ENCODE assay signal across 8 cellular contexts in the genomic region with DNA sequence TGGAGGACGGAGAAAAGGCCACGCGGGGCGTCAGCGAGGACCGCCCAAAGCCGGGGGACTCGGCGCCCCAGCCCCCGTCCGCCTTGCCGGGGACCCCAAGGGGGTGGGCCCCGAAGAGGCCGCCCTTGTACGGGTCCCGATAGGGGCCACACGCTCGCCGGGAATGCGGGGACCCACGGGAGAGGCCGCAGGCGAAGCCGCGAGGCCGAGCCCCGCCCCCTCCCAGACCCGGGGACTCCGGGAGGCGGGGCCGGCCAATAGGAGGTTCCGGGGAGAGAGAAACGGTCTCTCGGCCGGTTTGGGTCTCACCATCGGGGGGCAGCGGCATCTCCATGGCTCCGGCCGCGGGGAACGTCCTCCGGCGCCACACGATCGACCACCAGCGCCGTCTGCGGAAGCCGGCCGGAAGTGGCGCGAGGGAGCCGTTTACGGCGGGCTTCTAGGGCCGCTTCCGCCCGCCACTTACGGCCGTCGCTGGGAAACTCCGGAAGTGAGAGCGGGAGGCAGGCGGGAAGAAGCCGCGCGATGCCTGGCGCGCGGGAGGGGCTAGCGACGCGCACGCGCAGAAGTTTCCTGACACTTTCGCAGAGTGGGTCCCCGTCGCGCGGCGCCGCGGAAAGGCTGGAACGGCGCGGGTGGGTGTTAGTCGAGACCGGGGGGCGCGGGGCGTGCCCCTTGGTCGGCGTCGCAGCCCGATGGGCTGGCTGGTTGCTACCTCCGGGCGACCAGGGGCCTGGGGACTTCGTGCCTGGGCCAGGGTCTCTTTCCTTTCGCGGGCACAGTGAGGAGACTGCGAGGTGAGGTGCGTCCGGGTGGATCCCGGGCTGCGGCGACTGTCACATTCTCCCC. TPM values are rescaled to one million over a fixed set of nuclear protein-coding genes. Genes with fewer than 3 reads are reported as not detected.
DNase-seq lines count a peak whose midpoint lies in the region; ATAC-seq and TF ChIP-seq lines count a peak whose summit lies in the region.

A gene with protein sequence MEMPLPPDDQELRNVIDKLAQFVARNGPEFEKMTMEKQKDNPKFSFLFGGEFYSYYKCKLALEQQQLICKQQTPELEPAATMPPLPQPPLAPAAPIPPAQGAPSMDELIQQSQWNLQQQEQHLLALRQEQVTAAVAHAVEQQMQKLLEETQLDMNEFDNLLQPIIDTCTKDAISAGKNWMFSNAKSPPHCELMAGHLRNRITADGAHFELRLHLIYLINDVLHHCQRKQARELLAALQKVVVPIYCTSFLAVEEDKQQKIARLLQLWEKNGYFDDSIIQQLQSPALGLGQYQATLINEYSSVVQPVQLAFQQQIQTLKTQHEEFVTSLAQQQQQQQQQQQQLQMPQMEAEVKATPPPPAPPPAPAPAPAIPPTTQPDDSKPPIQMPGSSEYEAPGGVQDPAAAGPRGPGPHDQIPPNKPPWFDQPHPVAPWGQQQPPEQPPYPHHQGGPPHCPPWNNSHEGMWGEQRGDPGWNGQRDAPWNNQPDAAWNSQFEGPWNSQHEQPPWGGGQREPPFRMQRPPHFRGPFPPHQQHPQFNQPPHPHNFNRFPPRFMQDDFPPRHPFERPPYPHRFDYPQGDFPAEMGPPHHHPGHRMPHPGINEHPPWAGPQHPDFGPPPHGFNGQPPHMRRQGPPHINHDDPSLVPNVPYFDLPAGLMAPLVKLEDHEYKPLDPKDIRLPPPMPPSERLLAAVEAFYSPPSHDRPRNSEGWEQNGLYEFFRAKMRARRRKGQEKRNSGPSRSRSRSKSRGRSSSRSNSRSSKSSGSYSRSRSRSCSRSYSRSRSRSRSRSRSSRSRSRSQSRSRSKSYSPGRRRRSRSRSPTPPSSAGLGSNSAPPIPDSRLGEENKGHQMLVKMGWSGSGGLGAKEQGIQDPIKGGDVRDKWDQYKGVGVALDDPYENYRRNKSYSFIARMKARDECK (minus strand): TSS at position 393 of the 849 bp plus-strand sequence. CDS start 59 bp downstream, at position 334.

- TF ChIP-seq CTCF in LNCaP clone FGC (IDR thresholded peaks at IDR 0.05; ENCODE audit: control insufficient read depth, extremely low read depth, insufficient read depth), result no peak
- no peak for TF ChIP-seq CTCF in fibroblast of lung (conservative IDR thresholded peaks at IDR 0.05 in 1 of 2, IDR thresholded peaks at IDR 0.05 in 1 of 2; ENCODE audit: low read depth in 1 of 2, low read length in 2 of 2)

- H3K27me3 Mint-ChIP-seq in naive thymus-derived CD4-positive, alpha-beta T cell, result no peaks in the 10 kb centered on the region
- H3K27me3 Mint-ChIP-seq in stimulated activated memory B cell treated with anti-CD40 and anti-IgM and Interleukin-4, amounts not matched to agents 10 μg/mL and 1 μg/mL and 100 μg/mL, for 72 hours, result no peaks in the 10 kb centered on the region

- peak; percentile 97 for DNase-seq in Daoy (ENCODE audit: low read depth)
- peak; percentile 58 for DNase-seq in GOT3 (lab: John Stamatoyannopoulos, UW)
- DNase-seq in LNCaP clone FGC (ENCODE audit: low read depth), result peak; percentile 65
- DNase-seq in RPMI8226, result peak; percentile 98
- DNase-seq in activated T-helper 1 cell treated with anti-CD3 and anti-CD28 coated beads, Interleukin-2, amount 50 U/mL, for 16 hours (ENCODE audit: low read depth in 1 of 2, low spot score in 1 of 2), result peak; percentile 91
- peak; percentile 92 to 93 for DNase-seq in fibroblast of lung (ENCODE audit: low read depth in 2 of 2)
- peak; percentile 90 to 96 (median 93) for DNase-seq in naive thymus-derived CD4-positive, alpha-beta T cell

- ATAC-seq in naive thymus-derived CD4-positive, alpha-beta T cell, result peak; percentile 95
- peak; percentile 90 for ATAC-seq in stimulated activated memory B cell treated with anti-CD40 and anti-IgM and Interleukin-4, amounts not matched to agents 10 μg/mL and 1 μg/mL and 100 μg/mL, for 72 hours

- peak within 1 kb of the TSS; percentile 81 to 97 (median 93) for H3K27ac Mint-ChIP-seq in naive thymus-derived CD4-positive, alpha-beta T cell
- H3K27ac Mint-ChIP-seq in stimulated activated memory B cell treated with anti-CD40 and anti-IgM and Interleukin-4, amounts not matched to agents 10 μg/mL and 1 μg/mL and 100 μg/mL, for 72 hours, result peak within 1 kb of the TSS; percentile 90

- H3K4me1 ChIP-seq in fibroblast of lung (ENCODE audit: control insufficient read depth, extremely low read depth, insufficient read depth, low read length), result peaks cover 6% of the 10 kb centered on the region
- H3K4me1 ChIP-seq in naive thymus-derived CD4-positive, alpha-beta T cell (ENCODE audit: control insufficient read depth in 2 of 2, insufficient read depth in 2 of 2, low read length in 2 of 2), result peaks cover 25 to 39% of the 10 kb centered on the region in 2 donors

- H3K9me3 Mint-ChIP-seq in naive thymus-derived CD4-positive, alpha-beta T cell, result no peaks in the 10 kb centered on the region
- no peaks in the 10 kb centered on the region for H3K9me3 Mint-ChIP-seq in stimulated activated memory B cell treated with anti-CD40 and anti-IgM and Interleukin-4, amounts not matched to agents 10 μg/mL and 1 μg/mL and 100 μg/mL, for 72 hours

- H3K36me3 ChIP-seq in fibroblast of lung (ENCODE audit: control insufficient read depth, insufficient read depth, low read length), result peaks cover 7% of the 10 kb centered on the region
- H3K36me3 ChIP-seq in naive thymus-derived CD4-positive, alpha-beta T cell (ENCODE audit: control insufficient read depth in 2 of 3, insufficient read depth in 3 of 3, low read length in 3 of 3), result peaks cover 0 to 30% (median 0%) of the 10 kb centered on the region in 3 experiments

- no peaks in the 10 kb centered on the region for H3K9me3 ChIP-seq in fibroblast of lung (ENCODE audit: control insufficient read depth, insufficient read depth, low read depth, low read length)
- H3K9me3 ChIP-seq in naive thymus-derived CD4-positive, alpha-beta T cell (ENCODE audit: control insufficient read depth in 2 of 3, low read length in 3 of 3), result no peaks in the 10 kb centered on the region

- H3K4me3 Mint-ChIP-seq in naive thymus-derived CD4-positive, alpha-beta T cell, result peak within 1 kb of the TSS; percentile 90 to 99 (median 92)
- H3K4me3 Mint-ChIP-seq in stimulated activated memory B cell treated with anti-CD40 and anti-IgM and Interleukin-4, amounts not matched to agents 10 μg/mL and 1 μg/mL and 100 μg/mL, for 72 hours, result peak within 1 kb of the TSS; percentile 97

- H3K79me2 ChIP-seq in fibroblast of lung (ENCODE audit: control insufficient read depth, insufficient read depth, low read length), result peaks cover 58% of the 10 kb centered on the region

- no peaks in the 10 kb centered on the region for H3K27me3 ChIP-seq in fibroblast of lung (ENCODE audit: control insufficient read depth, insufficient read depth, low read length)
- H3K27me3 ChIP-seq in naive thymus-derived CD4-positive, alpha-beta T cell (ENCODE audit: control insufficient read depth in 2 of 2, insufficient read depth in 2 of 2, low read length in 2 of 2), result no peaks in the 10 kb centered on the region

- H3K4me3 ChIP-seq in LNCaP clone FGC (ENCODE audit: low read depth, low read length) (peak within 1 kb of the TSS; percentile 75), fibroblast of lung (replicated peaks in 1 of 4; ENCODE audit: control extremely low read depth in 1 of 4, insufficient read depth in 1 of 4, low read depth in 3 of 4, low read length in 4 of 4) (peak within 1 kb of the TSS; percentile 65 to 93 (median 86))
- H3K4me3 ChIP-seq in naive thymus-derived CD4-positive, alpha-beta T cell (ENCODE audit: low read length), result peak within 1 kb of the TSS; percentile 90

- CTCF ChIA-PET in naive thymus-derived CD4-positive, alpha-beta T cell (lab: Charles Lee), result interaction anchor here (0.6 kb wide), 1 partner anchor 117 kb away, joined by 5 read pairs; no protein-coding TSS in a partner anchor

- peak within 1 kb of the TSS; percentile 12 for H2AFZ ChIP-seq in fibroblast of lung (ENCODE audit: low read length)

- H3K27ac ChIP-seq in fibroblast of lung (ENCODE audit: insufficient read depth, low read length), result peak within 1 kb of the TSS; percentile 80
- peak within 1 kb of the TSS; percentile 91 for H3K27ac ChIP-seq in naive thymus-derived CD4-positive, alpha-beta T cell (ENCODE audit: low read depth, low read length)

- POLR2A ChIA-PET in naive thymus-derived CD4-positive, alpha-beta T cell (lab: Charles Lee), result interaction anchor here (0.6 to 3.8 kb wide), 14 partner anchors 19 to 88 kb away, joined by 3 to 27 read pairs (median 4); a partner anchor contains a TSS

- H4K20me1 ChIP-seq in fibroblast of lung (ENCODE audit: control insufficient read depth, extremely low read depth, insufficient read depth, low read length), result no peaks in the 10 kb centered on the region

- intact Hi-C loops in naive thymus-derived CD4-positive, alpha-beta T cell (cut with micrococcal nuclease), result loop anchor here (1.0 to 5.0 kb wide), 10 partner anchors 24 to 685 kb away; a partner anchor contains a TSS

- peaks cover 0 to 32% (median 8%) of the 10 kb centered on the region in 5 donors for H3K36me3 Mint-ChIP-seq in naive thymus-derived CD4-positive, alpha-beta T cell
- peaks cover 28% of the 10 kb centered on the region for H3K36me3 Mint-ChIP-seq in stimulated activated memory B cell treated with anti-CD40 and anti-IgM and Interleukin-4, amounts not matched to agents 10 μg/mL and 1 μg/mL and 100 μg/mL, for 72 hours

- peak within 1 kb of the TSS; percentile 90 for H3K9ac ChIP-seq in fibroblast of lung (ENCODE audit: insufficient read depth, low read length)

- peak within 1 kb of the TSS; percentile 93 for H3K4me2 ChIP-seq in fibroblast of lung (ENCODE audit: extremely low read depth, insufficient read depth, low read length)

- H3K4me1 Mint-ChIP-seq in naive thymus-derived CD4-positive, alpha-beta T cell, result peaks cover 44 to 69% (median 55%) of the 10 kb centered on the region in 7 donors
- H3K4me1 Mint-ChIP-seq in stimulated activated memory B cell treated with anti-CD40 and anti-IgM and Interleukin-4, amounts not matched to agents 10 μg/mL and 1 μg/mL and 100 μg/mL, for 72 hours, result peaks cover 67% of the 10 kb centered on the region

RNA-seq across cellular contexts. Expression of the gene that starts here (rescaled TPM):
- 2.8 and 4.7 TPM in 2 replicates for total RNA-seq in Daoy (2014; rRNA removed; shearing (Covaris generic))
- 4.4 and 6.1 TPM in 2 replicates for total RNA-seq in fibroblast of lung
- polyA plus RNA-seq in fibroblast of lung, result 2.4 and 5.2 TPM in 2 replicates
- 15.1 and 22.8 TPM in 2 replicates for polyA plus RNA-seq in fibroblast of lung (2012)
- polyA minus RNA-seq in fibroblast of lung (ENCODE audit: low replicate concordance), result 16.6 and 21.2 TPM in 2 replicates
- total RNA-seq in naive thymus-derived CD4-positive, alpha-beta T cell, result 10 to 100 TPM; 53.8 to 80.7 (median 62.7) TPM
- polyA plus RNA-seq in naive thymus-derived CD4-positive, alpha-beta T cell, result 10 to 100 TPM; 10.4 to 24.3 TPM

Comparison
In these comparisons a context has a peak if more than half of its experiments do, and no peak if none do; other contexts are left out.
1. Peak in every context shown above with its lines: DNase-seq, ATAC-seq, H3K4me3 ChIP-seq and H3K27ac ChIP-seq.